ENCODE assay signal across 11 cellular contexts in the genomic region with DNA sequence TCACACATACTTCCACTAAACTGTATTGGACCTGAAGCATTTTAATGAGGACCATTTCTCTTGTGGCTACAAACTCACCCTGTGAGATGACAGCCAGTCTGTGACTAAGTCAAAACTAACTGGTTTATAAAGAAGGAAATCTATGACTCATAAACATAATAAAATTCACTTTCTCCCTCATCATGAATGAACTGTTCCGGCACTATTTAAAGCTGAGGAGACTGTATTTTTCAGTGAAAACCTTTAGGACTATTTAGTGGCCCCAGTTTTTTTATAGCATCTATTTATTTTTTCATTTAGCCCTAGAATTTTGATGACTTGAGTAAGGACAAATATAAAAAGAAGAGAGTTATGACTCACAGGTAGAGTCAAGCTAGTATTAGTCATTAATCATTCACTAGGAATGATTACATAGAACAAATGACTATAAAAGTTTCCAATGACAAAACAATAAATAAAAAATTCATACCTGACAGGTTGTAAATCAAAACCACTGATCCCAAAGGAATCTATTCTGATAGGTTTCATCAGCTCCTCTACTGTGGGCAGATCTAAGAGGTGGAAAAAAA. TPM values are rescaled to one million over a fixed set of nuclear protein-coding genes. Genes with fewer than 3 reads are reported as not detected.
DNase-seq lines count a peak whose midpoint lies in the region; ATAC-seq and TF ChIP-seq lines count a peak whose summit lies in the region.
"Had no signal": no experiment of that assay in that cellular context is flagged by ENCODE, and none has a peak within 500 bp of the region (broad histone marks: within the 10 kb centered on the region; RNA-seq: fewer than 3 reads in every experiment).

No MANE protein-coding gene starts in this region.

- peaks cover 50% of the 10 kb centered on the region for H3K36me3 Mint-ChIP-seq in activated CD8-positive, alpha-beta T cell treated with anti-CD3 and anti-CD28 coated beads for 36 hours (ENCODE audit: low read depth)

- no peak overlapping the region for H3K4me3 ChIP-seq in BJ (ENCODE audit: low read depth, low read length)
- H3K4me3 ChIP-seq in astrocyte of the spinal cord (ENCODE audit: low read depth, low read length) = no peak overlapping the region

- H3K36me3 ChIP-seq in BJ (ENCODE audit: control insufficient read depth, insufficient read depth, low read length) = no peaks in the 10 kb centered on the region

- H3K9me3 Mint-ChIP-seq in activated CD8-positive, alpha-beta T cell treated with anti-CD3 and anti-CD28 coated beads for 36 hours = no peaks in the 10 kb centered on the region

- CTCF ChIA-PET in BJ (lab: Yijun Ruan, JAX) = no interaction called here
- CTCF ChIA-PET in activated CD8-positive, alpha-beta T cell treated with anti-CD3 and anti-CD28 coated beads for 36 hours (lab: Charles Lee) = no interaction called here

- no peaks in the 10 kb centered on the region for H3K27me3 Mint-ChIP-seq in activated CD8-positive, alpha-beta T cell treated with anti-CD3 and anti-CD28 coated beads for 36 hours

- no peaks in the 10 kb centered on the region for H3K4me1 Mint-ChIP-seq in activated CD8-positive, alpha-beta T cell treated with anti-CD3 and anti-CD28 coated beads for 36 hours (ENCODE audit: low read depth)

- H3K27me3 ChIP-seq in BJ (ENCODE audit: control insufficient read depth, insufficient read depth, low read length) = no peaks in the 10 kb centered on the region

- in situ Hi-C loops in astrocyte of the spinal cord (cut with HindIII; ENCODE audit: low sequenced_read_pairs) = no loop called here

- POLR2A ChIA-PET in BJ (lab: Charles Lee) = no interaction called here
- POLR2A ChIA-PET in activated CD8-positive, alpha-beta T cell treated with anti-CD3 and anti-CD28 coated beads for 36 hours (lab: Charles Lee) = no interaction called here

- TF ChIP-seq CTCF in BJ (IDR thresholded peaks at IDR 0.05; ENCODE audit: insufficient read depth, low read depth, low read length) (no peak), astrocyte of the spinal cord (IDR thresholded peaks at IDR 0.05; ENCODE audit: low read depth, low read length) (no peak)
- TF ChIP-seq CTCF in activated CD8-positive, alpha-beta T cell treated with anti-CD3 and anti-CD28 coated beads for 36 hours (IDR thresholded peaks at IDR 0.05) = no peak

- ATAC-seq in GM18909 (IDR thresholded peaks at IDR 0.05; ENCODE audit: poor library complexity, unreplicated experiment) = no peak
- ATAC-seq in activated CD8-positive, alpha-beta T cell treated with anti-CD3 and anti-CD28 coated beads for 36 hours = no peak

- no peak overlapping the region for H3K27ac Mint-ChIP-seq in activated CD8-positive, alpha-beta T cell treated with anti-CD3 and anti-CD28 coated beads for 36 hours

- intact Hi-C loops in activated CD8-positive, alpha-beta T cell treated with anti-CD3 and anti-CD28 coated beads for 36 hours (cut with micrococcal nuclease) = no loop called here

- DNase-seq in BJ (ENCODE audit: low read depth) = peak; percentile 61
- DNase-seq in HPDE6-E6E7 (ENCODE audit: extremely low spot score) = peak; percentile 48
- DNase-seq in astrocyte of the spinal cord (ENCODE audit: low read depth, low spot score) = peak; percentile 87
- peak; percentile 65 to 82 for DNase-seq in lung microvascular endothelial cell (ENCODE audit: low read depth in 2 of 2)
- DNase-seq in activated CD8-positive, alpha-beta T cell treated with anti-CD3 and anti-CD28 coated beads for 36 hours = no peak
- no peak for DNase-seq in activated gamma-delta T cell treated with Interleukin-2 at 50 U/mL for 16 hours
- no peak for DNase-seq in stimulated activated CD4-positive, alpha-beta T cell treated with anti-CD3 and anti-CD28 coated beads, Interleukin-1b, Interleukin-23, amount 100 ng/mL, for 48 hours
- DNase-seq: activated effector memory CD4-positive, alpha-beta T cell treated with Interleukin-2 at 50 U/mL for 16 hours; COR-L47; NCI-H1694 treated with DMSO at 0.1 percent for 48 hours had no signal

- no peak overlapping the region for H3K4me3 Mint-ChIP-seq in activated CD8-positive, alpha-beta T cell treated with anti-CD3 and anti-CD28 coated beads for 36 hours

RNA-seq across cellular contexts. Expression of a gene that starts 34.2 kb away (rescaled TPM):
- 0.75 and 2.2 TPM in 2 replicates for polyA plus RNA-seq in BJ (2011; rRNA removed)
- 0.38 and 1.4 TPM in 2 replicates for polyA minus RNA-seq in BJ (2011; rRNA and poly(A)+ RNA removed)
- total RNA-seq in lung microvascular endothelial cell = 3.0 and 3.3 TPM in 2 replicates
- 1 to 10 TPM; 4.9 to 5.4 TPM for total RNA-seq in activated CD8-positive, alpha-beta T cell treated with anti-CD3 and anti-CD28 coated beads for 36 hours

Comparison
In these comparisons a context has a peak if more than half of its experiments do, and no peak if none do; other contexts are left out.
1. DNase-seq: peak in BJ (single experiment), HPDE6-E6E7 (single experiment), astrocyte of the spinal cord (single experiment) and lung microvascular endothelial cell (2 of 2); none in activated CD8-positive, alpha-beta T cell treated with anti-CD3 and anti-CD28 coated beads for 36 hours (single experiment), activated gamma-delta T cell treated with Interleukin-2 at 50 U/mL for 16 hours (single experiment) and stimulated activated CD4-positive, alpha-beta T cell treated with anti-CD3 and anti-CD28 coated beads, Interleukin-1b, Interleukin-23, amount 100 ng/mL, for 48 hours (single experiment).